ENCODE assay signal across 1 cellular context in genomic region chr12:26732010-26732908, GRCh38.
A peak's percentile ranks its signal among the peaks of the same experiment; 100 is the strongest.
TF ChIP-seq lines count a peak whose summit lies in the region.

No MANE protein-coding gene starts in this region.

TF ChIP-seq in GM12878, 131 proteins besides CTCF, POLR2A, EP300 and RAD21 (continued from another document):
- peak; percentile 29; the same call in 1 of the 2 replicates for TF ChIP-seq PKNOX1 (IDR thresholded peaks at IDR 0.05)
- TF ChIP-seq EZH2 (IDR thresholded peaks at IDR 0.05; ENCODE audit: borderline replicate concordance, control insufficient read depth, low read depth, low read length), result no peak
- TF ChIP-seq HDAC6 (IDR thresholded peaks at IDR 0.05; ENCODE audit: unreplicated experiment), result no peak
- peak; percentile 86 for TF ChIP-seq NFIC (IDR thresholded peaks at IDR 0.05; ENCODE audit: low read depth, low read length)
- TF ChIP-seq, protein P1, sequence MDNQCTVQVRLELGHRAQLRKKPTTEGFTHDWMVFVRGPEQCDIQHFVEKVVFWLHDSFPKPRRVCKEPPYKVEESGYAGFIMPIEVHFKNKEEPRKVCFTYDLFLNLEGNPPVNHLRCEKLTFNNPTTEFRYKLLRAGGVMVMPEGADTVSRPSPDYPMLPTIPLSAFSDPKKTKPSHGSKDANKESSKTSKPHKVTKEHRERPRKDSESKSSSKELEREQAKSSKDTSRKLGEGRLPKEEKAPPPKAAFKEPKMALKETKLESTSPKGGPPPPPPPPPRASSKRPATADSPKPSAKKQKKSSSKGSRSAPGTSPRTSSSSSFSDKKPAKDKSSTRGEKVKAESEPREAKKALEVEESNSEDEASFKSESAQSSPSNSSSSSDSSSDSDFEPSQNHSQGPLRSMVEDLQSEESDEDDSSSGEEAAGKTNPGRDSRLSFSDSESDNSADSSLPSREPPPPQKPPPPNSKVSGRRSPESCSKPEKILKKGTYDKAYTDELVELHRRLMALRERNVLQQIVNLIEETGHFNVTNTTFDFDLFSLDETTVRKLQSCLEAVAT (IDR thresholded peaks at IDR 0.05), result 0 out of 2 replicates have a peak, but pooled peaks have one; percentile 36
- TF ChIP-seq TCF7 (IDR thresholded peaks at IDR 0.05; ENCODE audit: borderline replicate concordance), result no peak
- peak; percentile 96 for TF ChIP-seq MTA2 (IDR thresholded peaks at IDR 0.05; ENCODE audit: low read depth)
- TF ChIP-seq NR2F1 (conservative IDR thresholded peaks at IDR 0.05), result peak; percentile 76
- TF ChIP-seq MXI1 (IDR thresholded peaks at IDR 0.05; ENCODE audit: low read depth, low read length), result peak; percentile 48; the same call in 1 of the 2 replicates
- TF ChIP-seq CEBPB (IDR thresholded peaks at IDR 0.05; ENCODE audit: borderline replicate concordance in 1 of 2, low read depth in 2 of 2, low read length in 2 of 2), result peak in 1 of 2 experiments; percentile 25; a peak in 1 of 4 replicates
- TF ChIP-seq RELB (IDR thresholded peaks at IDR 0.05; ENCODE audit: low read depth), result peak; percentile 51; the same call in 1 of the 2 replicates
- no peak for TF ChIP-seq BRCA1 (IDR thresholded peaks at IDR 0.05; ENCODE audit: low read depth, low read length)
- peak; percentile 35; the same call in 1 of the 2 replicates for TF ChIP-seq BACH1 (IDR thresholded peaks at IDR 0.05; ENCODE audit: borderline replicate concordance)
- TF ChIP-seq, protein P2, sequence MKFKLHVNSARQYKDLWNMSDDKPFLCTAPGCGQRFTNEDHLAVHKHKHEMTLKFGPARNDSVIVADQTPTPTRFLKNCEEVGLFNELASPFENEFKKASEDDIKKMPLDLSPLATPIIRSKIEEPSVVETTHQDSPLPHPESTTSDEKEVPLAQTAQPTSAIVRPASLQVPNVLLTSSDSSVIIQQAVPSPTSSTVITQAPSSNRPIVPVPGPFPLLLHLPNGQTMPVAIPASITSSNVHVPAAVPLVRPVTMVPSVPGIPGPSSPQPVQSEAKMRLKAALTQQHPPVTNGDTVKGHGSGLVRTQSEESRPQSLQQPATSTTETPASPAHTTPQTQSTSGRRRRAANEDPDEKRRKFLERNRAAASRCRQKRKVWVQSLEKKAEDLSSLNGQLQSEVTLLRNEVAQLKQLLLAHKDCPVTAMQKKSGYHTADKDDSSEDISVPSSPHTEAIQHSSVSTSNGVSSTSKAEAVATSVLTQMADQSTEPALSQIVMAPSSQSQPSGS (IDR thresholded peaks at IDR 0.05; ENCODE audit: low read length), result peak; percentile 72; the same call in 1 of the 2 replicates
- TF ChIP-seq PAX8 (IDR thresholded peaks at IDR 0.05), result no peak
- peak; percentile 97 for TF ChIP-seq RUNX3 (IDR thresholded peaks at IDR 0.05; ENCODE audit: low read length)
- TF ChIP-seq NKRF (conservative IDR thresholded peaks at IDR 0.05), result no peak
- no peak for TF ChIP-seq SREBF2 (IDR thresholded peaks at IDR 0.05; ENCODE audit: low read length)
- TF ChIP-seq SMARCA5 (IDR thresholded peaks at IDR 0.05), result peak; percentile 53
- no peak for TF ChIP-seq NBN (IDR thresholded peaks at IDR 0.05)
TF ChIP-seq in GM12878: peak in this region for 39.
